17 cellular contexts compared by ENCODE assay signal in the genomic region with DNA sequence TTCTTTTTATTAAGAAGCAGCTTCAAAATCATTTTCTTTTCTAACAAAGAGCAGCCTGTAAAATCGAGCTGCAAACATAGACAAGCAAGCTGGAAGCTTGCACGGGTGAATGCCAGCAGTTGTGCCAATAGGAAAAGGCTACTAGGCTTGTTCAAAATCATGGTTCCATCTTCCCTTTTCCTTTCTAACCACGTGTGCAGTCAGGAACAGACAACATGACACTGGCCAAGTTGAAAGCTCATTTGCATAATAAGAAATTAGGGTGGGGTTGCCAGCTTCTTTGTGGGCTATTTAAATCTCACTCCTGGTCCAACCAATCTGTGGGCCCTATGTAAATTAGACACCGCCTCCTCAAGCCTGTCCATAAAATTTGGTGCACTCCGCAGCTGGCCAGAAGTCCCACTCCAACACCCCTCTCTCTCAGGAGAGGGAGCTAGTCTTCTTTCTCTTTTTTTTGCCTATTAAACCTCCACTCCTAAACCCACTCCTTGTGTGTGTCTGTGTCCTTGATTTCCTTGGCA.
DNase-seq lines count a peak whose midpoint lies in the region; TF ChIP-seq lines count a peak whose summit lies in the region.
"Had no signal": no experiment of that assay in that cellular context is flagged by ENCODE, and none has a peak within 500 bp of the region (broad histone marks: within the 10 kb centered on the region; RNA-seq: fewer than 3 reads in every experiment).

No MANE protein-coding gene starts in this region.

- DNase-seq in D341Med (ENCODE audit: low spot score) (peak; percentile 53), KBM-7 (peak; percentile 1), NCI-H82 treated with DMSO at 0.1 percent for 48 hours (lab: John Stamatoyannopoulos, UW; ENCODE audit: unreplicated experiment) (peak; percentile 39), iPS-NIHi11 (ENCODE audit: low spot score) (peak; percentile 26), osteoblast (ENCODE audit: insufficient read length, low spot score, missing footprints) (no peak), A172 (ENCODE audit: low spot score) (no peak), NCI-H1417 treated with DMSO at 0.1 percent for 48 hours (lab: John Stamatoyannopoulos, UW) (no peak), brain microvascular endothelial cell (no peak)
- DNase-seq: activated naive CD8-positive, alpha-beta T cell treated with anti-CD3 and anti-CD28 coated beads, Interleukin-2, amount 10 ng/mL, durations not matched to agents 7 days and 5 days; body of pancreas; CD8-positive, alpha-beta memory T cell; colonic mucosa; kidney; naive B cell; ovary; stimulated activated naive CD4-positive, alpha-beta T cell treated with Interleukin-2 at 50 U/mL for 16 hours had no signal

- H3K4me1 ChIP-seq in osteoblast (ENCODE audit: insufficient read depth, low read length), result no peaks in the 10 kb centered on the region
- H3K4me1 ChIP-seq: body of pancreas, colonic mucosa, tibial nerve had no signal

- no peaks in the 10 kb centered on the region for H4K20me1 ChIP-seq in osteoblast (ENCODE audit: insufficient read depth, low read length)

- no peaks in the 10 kb centered on the region for H3K79me2 ChIP-seq in osteoblast (ENCODE audit: insufficient read depth, low read length)

- H3K4me3 ChIP-seq in osteoblast (ENCODE audit: insufficient read depth, low read length), result no peak overlapping the region
- H3K4me3 ChIP-seq in brain microvascular endothelial cell (ENCODE audit: low read depth, low read length), result no peak overlapping the region
- H3K4me3 ChIP-seq: body of pancreas, colonic mucosa, ovary, tibial nerve had no signal

- H3K27ac ChIP-seq in osteoblast (ENCODE audit: low read depth, low read length) (no peak overlapping the region), brain microvascular endothelial cell (no peak overlapping the region)
- H3K27ac ChIP-seq: body of pancreas, colonic mucosa, ovary, tibial nerve had no signal

- H3K36me3 ChIP-seq in osteoblast (ENCODE audit: insufficient read depth, low read length), result no peaks in the 10 kb centered on the region
- H3K36me3 ChIP-seq in brain microvascular endothelial cell (replicated peaks), result no peaks in the 10 kb centered on the region
- H3K36me3 ChIP-seq: colonic mucosa, ovary, tibial nerve had no signal

- H3K9me3 ChIP-seq in osteoblast (ENCODE audit: low read depth, low read length), result peaks cover 2% of the 10 kb centered on the region
- H3K9me3 ChIP-seq: body of pancreas, colonic mucosa, ovary, tibial nerve had no signal

- TF ChIP-seq CTCF in osteoblast (IDR thresholded peaks at IDR 0.05; ENCODE audit: extremely low read depth, low read depth, low read length) (no peak), brain microvascular endothelial cell (IDR thresholded peaks at IDR 0.05; ENCODE audit: low read depth, low read length, missing control alignments) (no peak)

- H3K27me3 ChIP-seq in osteoblast (ENCODE audit: insufficient read depth, low read length) (no peaks in the 10 kb centered on the region), brain microvascular endothelial cell (replicated peaks) (no peaks in the 10 kb centered on the region)
- H3K27me3 ChIP-seq: body of pancreas, colonic mucosa, ovary, tibial nerve had no signal

- no peak overlapping the region for H3K4me2 ChIP-seq in osteoblast (ENCODE audit: insufficient read depth, low read length)

- in situ Hi-C loops in KBM-7 (cut with MboI; ENCODE audit: low pct_unique_long_range_greater_than_20kb, low sequenced_read_pairs) (no loop called here), brain microvascular endothelial cell (cut with HindIII; ENCODE audit: low pct_ligation_motif_present, low sequenced_read_pairs) (no loop called here)

- H2AFZ ChIP-seq in osteoblast (ENCODE audit: low read length), result no peak overlapping the region

Comparison
In these comparisons a context has a peak if more than half of its experiments do, and no peak if none do; other contexts are left out.
1. DNase-seq: peak in D341Med (single experiment), KBM-7 (single experiment), NCI-H82 treated with DMSO at 0.1 percent for 48 hours (single experiment) and iPS-NIHi11 (single experiment); none in osteoblast (single experiment), A172 (single experiment), NCI-H1417 treated with DMSO at 0.1 percent for 48 hours (single experiment) and brain microvascular endothelial cell (single experiment).